In the genomic region with DNA sequence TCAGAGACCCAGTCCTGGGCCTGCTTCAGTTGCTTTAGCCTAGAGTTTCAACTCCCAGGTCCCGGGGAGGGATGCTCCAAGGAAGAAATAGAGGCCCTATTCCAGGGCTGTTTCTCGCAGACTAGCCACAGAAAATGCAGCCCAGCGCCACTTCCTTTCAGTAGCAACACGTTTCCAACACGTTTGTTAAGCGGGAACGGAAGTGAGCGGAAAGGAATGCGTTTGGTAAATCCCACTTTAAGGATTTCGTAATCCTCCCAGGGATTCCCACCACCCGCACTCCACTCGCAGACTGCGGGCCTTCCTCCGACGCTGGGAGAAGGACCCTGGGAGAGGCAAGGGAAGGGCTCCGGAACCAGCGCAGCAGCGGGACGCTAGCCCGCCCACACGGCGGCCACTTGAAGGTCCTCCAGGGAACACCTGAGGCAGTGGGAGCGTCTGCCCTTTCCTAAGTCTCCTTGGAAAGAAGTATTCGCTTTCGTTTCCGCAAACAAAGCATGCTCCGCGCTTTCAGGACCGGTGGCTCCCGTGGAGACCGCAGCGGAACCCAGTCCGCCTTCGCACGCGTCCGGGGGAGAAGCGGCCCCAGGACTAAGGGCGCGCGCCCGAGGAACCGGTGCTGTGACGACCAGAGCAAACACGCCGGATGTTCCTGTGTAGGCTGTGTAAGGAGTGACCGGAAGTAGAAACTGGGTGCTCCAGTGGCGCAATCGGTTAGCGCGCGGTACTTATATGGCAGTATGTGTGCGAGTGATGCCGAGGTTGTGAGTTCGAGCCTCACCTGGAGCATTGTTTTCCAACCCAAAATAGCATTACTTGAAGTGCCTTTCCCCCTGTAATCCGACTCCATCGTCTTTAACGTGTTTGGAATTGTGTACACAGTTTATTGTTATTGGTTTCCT, we compare ENCODE assay signal across 8 cellular contexts.
A peak's percentile ranks its signal among the peaks of the same experiment; 100 is the strongest.
DNase-seq lines count a peak whose midpoint lies in the region; ATAC-seq lines count a peak whose summit lies in the region.

No MANE protein-coding gene starts in this region.

- no peaks in the 10 kb centered on the region for H3K79me2 ChIP-seq in mesendoderm (ENCODE audit: control insufficient read depth, insufficient read depth, low read length)

- peak overlapping the region; percentile 86 for H3K4me3 ChIP-seq in mesendoderm (ENCODE audit: low read length)

- peak overlapping the region; percentile 98 for H3K56ac ChIP-seq in mesendoderm (ENCODE audit: low read length)

- peak overlapping the region; percentile 33 for H3K18ac ChIP-seq in mesendoderm (ENCODE audit: low read length)

- H3K27ac ChIP-seq in mesendoderm (ENCODE audit: low read depth, low read length): peak overlapping the region; percentile 94

- H2AK5ac ChIP-seq in mesendoderm (ENCODE audit: low read length): no peak overlapping the region

- peak; percentile 92 for DNase-seq in EH (ENCODE audit: low read depth)
- DNase-seq in NCI-H446 (lab: John Stamatoyannopoulos, UW): peak; percentile 53 to 83
- peak; percentile 26 for DNase-seq in activated CD8-positive, alpha-beta memory T cell treated with anti-CD3 and anti-CD28 coated beads, Interleukin-2, amount 50 U/mL, for 24 hours (ENCODE audit: extremely low read depth)
- peak; percentile 63 for DNase-seq in epidermal melanocyte (ENCODE audit: insufficient read length, low spot score)
- peak; percentile 96 for DNase-seq in mesendoderm
- DNase-seq in stimulated activated CD8-positive, alpha-beta memory T cell treated with anti-CD3 and anti-CD28 coated beads, Interleukin-12 subunit alpha, Interleukin-12 subunit beta, amount 100 ng/mL, for 1 hour (ENCODE audit: low read depth): peak; percentile 1

- H3K4me2 ChIP-seq in mesendoderm (ENCODE audit: low read length): peak overlapping the region; percentile 61

- H2BK15ac ChIP-seq in mesendoderm (replicated peaks; ENCODE audit: low read depth): no peak overlapping the region

- H3K36me3 ChIP-seq in mesendoderm (ENCODE audit: control insufficient read depth, insufficient read depth, low read length): no peaks in the 10 kb centered on the region

- H3K23ac ChIP-seq in mesendoderm (ENCODE audit: low read length): peak overlapping the region; percentile 51

- ATAC-seq in HG02642 (IDR thresholded peaks at IDR 0.05; ENCODE audit: poor library complexity, unreplicated experiment): peak; percentile 89
- no peak for ATAC-seq in GM18870 (IDR thresholded peaks at IDR 0.05; ENCODE audit: unreplicated experiment)

- H3K79me1 ChIP-seq in mesendoderm (ENCODE audit: low read length): no peaks in the 10 kb centered on the region

- no CpG with 5 or more reads among the region's 58 CpGs for WGBS in mesendoderm (ENCODE audit: extremely low coverage, insufficient coverage, low lambda C conversion rate)

- H3K4me1 ChIP-seq in mesendoderm (ENCODE audit: control insufficient read depth, low read depth, low read length): no peaks in the 10 kb centered on the region

- H4K5ac ChIP-seq in mesendoderm (ENCODE audit: low read length): peak overlapping the region; percentile 96

- H2BK5ac ChIP-seq in mesendoderm (ENCODE audit: low read length): peak overlapping the region; percentile 92

- no peak overlapping the region for H4K8ac ChIP-seq in mesendoderm (ENCODE audit: low read depth, low read length)

- H3K27me3 ChIP-seq in mesendoderm (ENCODE audit: insufficient read depth, low read length, poor library complexity): no peaks in the 10 kb centered on the region

- H2BK120ac ChIP-seq in mesendoderm (ENCODE audit: low read depth, low read length): no peak overlapping the region

- H3K4ac ChIP-seq in mesendoderm (ENCODE audit: low read depth, low read length): peak overlapping the region; percentile 66

- peak overlapping the region; percentile 95 for H3K9ac ChIP-seq in mesendoderm (ENCODE audit: low read length)

Comparison
In these comparisons a context has a peak if more than half of its experiments do, and no peak if none do; other contexts are left out.
1. DNase-seq: peak in every context shown above with its lines; median percentile 96 in mesendoderm; 92 in EH; 68 in NCI-H446; 63 in epidermal melanocyte; 26 in activated CD8-positive, alpha-beta memory T cell treated with anti-CD3 and anti-CD28 coated beads, Interleukin-2, amount 50 U/mL, for 24 hours; 1 in stimulated activated CD8-positive, alpha-beta memory T cell treated with anti-CD3 and anti-CD28 coated beads, Interleukin-12 subunit alpha, Interleukin-12 subunit beta, amount 100 ng/mL, for 1 hour.